In the genomic region with DNA sequence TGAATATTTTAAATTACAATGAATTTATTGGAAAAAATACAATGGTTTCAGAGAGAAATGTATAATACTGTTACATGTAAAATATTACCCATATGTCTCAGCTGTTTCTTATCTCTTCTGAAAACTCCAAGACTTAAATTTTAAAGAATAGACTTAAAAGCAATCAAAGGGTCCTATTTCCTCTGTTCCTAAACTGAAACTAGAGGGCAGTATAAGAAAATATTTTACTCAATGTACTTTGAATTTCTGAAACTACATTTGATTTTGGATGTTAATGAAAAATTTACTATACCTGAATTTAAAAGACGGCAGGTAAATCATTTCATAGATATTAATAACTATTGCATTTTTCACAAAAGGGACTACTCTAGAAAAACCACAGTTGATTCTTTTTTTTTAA, we compare ENCODE assay signal across 2 cellular contexts.
A peak's percentile ranks its signal among the peaks of the same experiment; 100 is the strongest.
TF ChIP-seq lines count a peak whose summit lies in the region.

No MANE protein-coding gene starts in this region.

TF ChIP-seq in HepG2, 621 proteins besides CTCF, POLR2A, EP300 and RAD21:
- TF ChIP-seq ATM (IDR thresholded peaks at IDR 0.05; ENCODE audit: borderline replicate concordance) (no peak), HNRNPK (IDR thresholded peaks at IDR 0.05; ENCODE audit: low read depth, low read length, poor library complexity, severe bottlenecking) (peak; percentile 1)

TF ChIP-seq in HEK293T, 16 proteins besides CTCF, POLR2A, EP300 and RAD21:
- no peak for TF ChIP-seq SUZ12 (IDR thresholded peaks at IDR 0.05)
- no peak for TF ChIP-seq CTBP1 (IDR thresholded peaks at IDR 0.05; ENCODE audit: borderline replicate concordance)
- TF ChIP-seq FOXM1 (IDR thresholded peaks at IDR 0.05; ENCODE audit: borderline replicate concordance): no peak
- TF ChIP-seq FOXA1 (IDR thresholded peaks at IDR 0.05): no peak
- no peak for TF ChIP-seq BHLHE40 (IDR thresholded peaks at IDR 0.05; ENCODE audit: borderline replicate concordance)
- TF ChIP-seq, protein P1, sequence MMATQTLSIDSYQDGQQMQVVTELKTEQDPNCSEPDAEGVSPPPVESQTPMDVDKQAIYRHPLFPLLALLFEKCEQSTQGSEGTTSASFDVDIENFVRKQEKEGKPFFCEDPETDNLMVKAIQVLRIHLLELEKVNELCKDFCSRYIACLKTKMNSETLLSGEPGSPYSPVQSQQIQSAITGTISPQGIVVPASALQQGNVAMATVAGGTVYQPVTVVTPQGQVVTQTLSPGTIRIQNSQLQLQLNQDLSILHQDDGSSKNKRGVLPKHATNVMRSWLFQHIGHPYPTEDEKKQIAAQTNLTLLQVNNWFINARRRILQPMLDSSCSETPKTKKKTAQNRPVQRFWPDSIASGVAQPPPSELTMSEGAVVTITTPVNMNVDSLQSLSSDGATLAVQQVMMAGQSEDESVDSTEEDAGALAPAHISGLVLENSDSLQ (IDR thresholded peaks at IDR 0.05): no peak
- TF ChIP-seq TARDBP (IDR thresholded peaks at IDR 0.05): no peak
- TF ChIP-seq L3MBTL2 (conservative IDR thresholded peaks at IDR 0.05): no peak
- TF ChIP-seq FOXK2 (IDR thresholded peaks at IDR 0.05): no peak
- TF ChIP-seq NFRKB (IDR thresholded peaks at IDR 0.05): no peak
